Comparison of ENCODE assay signal across 15 cellular contexts in genomic region chr7:134514106-134514505, GRCh38. TPM values are rescaled to one million over a fixed set of nuclear protein-coding genes. Genes with fewer than 3 reads are reported as not detected.
"Had no signal": no experiment of that assay in that cellular context is flagged by ENCODE, and none has a peak within 500 bp of the region (broad histone marks: within the 10 kb centered on the region; RNA-seq: fewer than 3 reads in every experiment).

No MANE protein-coding gene starts in this region.

- H3K36me3 Mint-ChIP-seq: memory B cell, type B pancreatic cell had no signal

- H3K27ac ChIP-seq: ascending aorta, heart left ventricle, prostate gland, sigmoid colon, suprapubic skin, VCaP had no signal

- H3K36me3 ChIP-seq: ascending aorta, heart left ventricle, prostate gland, sigmoid colon, suprapubic skin had no signal

- DNase-seq: activated CD8-positive, alpha-beta memory T cell treated with anti-CD3 and anti-CD28 coated beads, Interleukin-2, amount 50 U/mL, for 48 hours; occipital lobe; sigmoid colon had no signal

- H3K4me1 ChIP-seq: prostate gland had no signal

- H3K9me3 ChIP-seq: ascending aorta, heart left ventricle, prostate gland, sigmoid colon, suprapubic skin had no signal

- H3K27me3 ChIP-seq: ascending aorta, heart left ventricle, sigmoid colon, suprapubic skin had no signal

- H3K9me3 Mint-ChIP-seq: memory B cell, nephron, type B pancreatic cell had no signal

- H3K4me3 ChIP-seq: ascending aorta, heart left ventricle, prostate gland, sigmoid colon, suprapubic skin had no signal

- H3K27ac Mint-ChIP-seq: activated CD4-positive, alpha-beta T cell treated with anti-CD3 and anti-CD28 coated beads for 36 hours; activated CD8-positive, alpha-beta T cell treated with anti-CD3 and anti-CD28 coated beads, Interleukin-2, amount 10 ng/mL, durations not matched to agents 7 days and 5 days; memory B cell; nephron; type B pancreatic cell had no signal

- H3K4me3 Mint-ChIP-seq: activated CD4-positive, alpha-beta T cell treated with anti-CD3 and anti-CD28 coated beads for 36 hours; activated CD8-positive, alpha-beta T cell treated with anti-CD3 and anti-CD28 coated beads, Interleukin-2, amount 10 ng/mL, durations not matched to agents 7 days and 5 days; memory B cell; nephron; type B pancreatic cell had no signal

RNA-seq across cellular contexts. Expression of gene AKR1B10, which starts 13.3 kb away (rescaled TPM):
- total RNA-seq: activated CD4-positive, alpha-beta T cell treated with anti-CD3 and anti-CD28 coated beads for 36 hours; activated CD8-positive, alpha-beta T cell treated with anti-CD3 and anti-CD28 coated beads, Interleukin-2, amount 10 ng/mL, durations not matched to agents 7 days and 5 days; ascending aorta; endothelial cell of umbilical vein; occipital lobe had no signal
- polyA plus RNA-seq: endothelial cell of umbilical vein had no signal

RNA-seq across cellular contexts. Expression of gene AKR1B15, which starts 34.8 kb away (rescaled TPM):
- total RNA-seq: activated CD4-positive, alpha-beta T cell treated with anti-CD3 and anti-CD28 coated beads for 36 hours; activated CD8-positive, alpha-beta T cell treated with anti-CD3 and anti-CD28 coated beads, Interleukin-2, amount 10 ng/mL, durations not matched to agents 7 days and 5 days; ascending aorta; endothelial cell of umbilical vein; heart left ventricle; left lobe of liver; occipital lobe; sigmoid colon had no signal
- polyA plus RNA-seq: endothelial cell of umbilical vein, heart left ventricle had no signal
